14 cellular contexts compared by ENCODE assay signal in genomic region chr4:152676052-152676854, GRCh38. TPM values are rescaled to one million over a fixed set of nuclear protein-coding genes. Genes with fewer than 3 reads are reported as not detected.
A peak's percentile ranks its signal among the peaks of the same experiment; 100 is the strongest.
DNase-seq lines count a peak whose midpoint lies in the region; ATAC-seq and TF ChIP-seq lines count a peak whose summit lies in the region.
"Had no signal": no experiment of that assay in that cellular context is flagged by ENCODE, and none has a peak within 500 bp of the region (broad histone marks: within the 10 kb centered on the region; RNA-seq: fewer than 3 reads in every experiment).

No MANE protein-coding gene starts in this region.

- H3K79me2 ChIP-seq in GM23248 (ENCODE audit: insufficient read depth): no peaks in the 10 kb centered on the region

- peak overlapping the region; percentile 15; the same call in 1 of the 2 replicates for H3K4me3 ChIP-seq in GM06990 (replicated peaks; ENCODE audit: low read depth, low read length)
- no peak overlapping the region for H3K4me3 ChIP-seq in epithelial cell of esophagus (ENCODE audit: low read length)
- H3K4me3 ChIP-seq in GM23248: no peak overlapping the region
- H3K4me3 ChIP-seq: left lung had no signal

- peak; percentile 20 for TF ChIP-seq POLR2A in GM19099 (IDR thresholded peaks at IDR 0.05; ENCODE audit: extremely low read depth, insufficient read length, low read depth)

- H4K20me1 ChIP-seq in GM23248 (ENCODE audit: insufficient read depth): no peaks in the 10 kb centered on the region

- no peak for DNase-seq in GM06990 (ENCODE audit: extremely low read depth, insufficient read length)
- peak; percentile 29 for DNase-seq in epithelial cell of esophagus (ENCODE audit: low read depth)
- DNase-seq in NCI-H446 (lab: John Stamatoyannopoulos, UW): no peak
- DNase-seq in GM23248: no peak
- no peak for DNase-seq in activated gamma-delta T cell (lab: John Stamatoyannopoulos, UW)
- DNase-seq: activated T-cell treated with anti-CD3 and anti-CD28 coated beads, Interleukin-2, amount 50 U/mL, for 48 hours; BE2C; glutamatergic neuron; left lung; NCI-H510A treated with DMSO at 0.1 percent for 48 hours; SIG-M5 had no signal

- WGBS in GM23248 (ENCODE audit: low coverage in 1 of 2, low lambda C conversion rate in 2 of 2, missing lambda C conversion rate in 2 of 2), 2 experiments: 68 to 74% methylated on average over 3 of the region's 3 CpGs

- no peaks in the 10 kb centered on the region for H3K9me2 ChIP-seq in GM23248 (ENCODE audit: insufficient read depth)

- in situ Hi-C loops in GM23248 (cut with MboI): no loop called here

- peaks cover 23% of the 10 kb centered on the region for H3F3A ChIP-seq in GM23248 (ENCODE audit: insufficient read depth)

- ATAC-seq in HG02885 (IDR thresholded peaks at IDR 0.05; ENCODE audit: poor library complexity, unreplicated experiment): peak; percentile 31
- ATAC-seq in HG02970 (IDR thresholded peaks at IDR 0.05; ENCODE audit: low FRiP score, unreplicated experiment): no peak
- ATAC-seq: left lung had no signal

- H3K36me3 ChIP-seq in GM06990 (ENCODE audit: control insufficient read depth, insufficient read depth, low read length) (no peaks in the 10 kb centered on the region), GM23248 (ENCODE audit: low read depth) (no peaks in the 10 kb centered on the region)
- H3K36me3 ChIP-seq: BE2C had no signal

- no peaks in the 10 kb centered on the region for H3K9me3 ChIP-seq in GM23248 (ENCODE audit: low read depth)
- H3K9me3 ChIP-seq: BE2C, left lung had no signal

- no peak overlapping the region for H3K4me2 ChIP-seq in GM23248 (ENCODE audit: unreplicated experiment)

- H2AFZ ChIP-seq in GM23248: no peak overlapping the region

- TF ChIP-seq CTCF in GM06990 (IDR thresholded peaks at IDR 0.05; ENCODE audit: insufficient read depth, low read length, poor library complexity, severe bottlenecking) (no peak), epithelial cell of esophagus (IDR thresholded peaks at IDR 0.05; ENCODE audit: insufficient read depth, low read depth, low read length, missing control alignments) (no peak)

- H3K9ac ChIP-seq in GM23248: no peak overlapping the region

- no peaks in the 10 kb centered on the region for H3K27me3 ChIP-seq in GM06990 (replicated peaks; ENCODE audit: control insufficient read depth, insufficient read depth, low read length)
- H3K27me3 ChIP-seq in GM23248 (replicated peaks; ENCODE audit: insufficient read depth): no peaks in the 10 kb centered on the region
- H3K27me3 ChIP-seq: BE2C, left lung had no signal

- no peak overlapping the region for H3K27ac ChIP-seq in GM23248
- H3K27ac ChIP-seq: left lung had no signal

- H3K4me1 ChIP-seq in GM23248 (ENCODE audit: insufficient read depth): peaks cover 20% of the 10 kb centered on the region

RNA-seq across cellular contexts. Expression of gene TMEM154, which starts 3.5 kb away (rescaled TPM):
- total RNA-seq in GM23248 (2014; rRNA removed; shearing (Covaris generic)): 11.9 and 17.2 TPM in 2 replicates
- 16.1 and 17.3 TPM in 2 replicates for polyA plus RNA-seq in GM23248 (2016; fragmentation: Nextera tagmentation; extraction: Ambion mirVana)
